Comparison of ENCODE assay signal across 8 cellular contexts in genomic region chr5:106858616-106859015, GRCh38.
"Had no signal": no experiment of that assay in that cellular context is flagged by ENCODE, and none has a peak within 500 bp of the region (broad histone marks: within the 10 kb centered on the region; RNA-seq: fewer than 3 reads in every experiment).

No MANE protein-coding gene starts in this region.

- H3K4me1 ChIP-seq: HAP-1 had no signal

- FAIRE-seq: HTR-8/SVneo, K562 had no signal

- ATAC-seq: HCT116, K562 had no signal

- H3K4me3 ChIP-seq: HAP-1, K562 had no signal

- H3K27ac Mint-ChIP-seq: HFFc6 had no signal

- H3K36me3 ChIP-seq: HAP-1 had no signal

- H3K9me3 ChIP-seq: HAP-1 had no signal

- H3K4me3 Mint-ChIP-seq: HFFc6 had no signal

- DNase-seq: GOT3, H7, HFFc6, IMR-90 had no signal
